15 cellular contexts compared by ENCODE assay signal in the genomic region with DNA sequence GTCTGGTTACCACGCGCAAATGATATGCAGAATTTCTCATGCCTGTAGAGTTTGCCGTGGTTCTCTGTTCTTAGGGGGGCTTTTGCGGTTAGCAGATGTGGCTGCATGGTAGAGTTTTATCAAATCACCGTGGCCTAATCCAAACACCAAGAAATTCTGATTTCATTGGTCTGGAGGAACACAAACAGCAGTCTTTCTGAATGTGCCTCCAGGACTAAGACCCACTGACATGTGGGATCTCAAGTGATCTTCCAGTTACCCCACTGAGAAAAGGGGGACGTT.
DNase-seq lines count a peak whose midpoint lies in the region; ATAC-seq and TF ChIP-seq lines count a peak whose summit lies in the region.
"Had no signal": no experiment of that assay in that cellular context is flagged by ENCODE, and none has a peak within 500 bp of the region (broad histone marks: within the 10 kb centered on the region; RNA-seq: fewer than 3 reads in every experiment).

No MANE protein-coding gene starts in this region.

- H3K4me2 ChIP-seq in DND-41 (ENCODE audit: insufficient read depth, low read length): peak overlapping the region; percentile 20; the same call in 1 of the 2 replicates

- no peaks in the 10 kb centered on the region for H3K27me3 ChIP-seq in DND-41 (ENCODE audit: insufficient read depth, low read length, poor library complexity)
- H3K27me3 ChIP-seq in stomach: peaks cover 0 to 7% (median 0%) of the 10 kb centered on the region in 3 donors
- H3K27me3 ChIP-seq: BE2C had no signal

- H3K4me1 Mint-ChIP-seq in nephron progenitor cell (peaks cover 67% of the 10 kb centered on the region), T-helper 17 cell (peaks cover 8% of the 10 kb centered on the region)
- H3K4me1 Mint-ChIP-seq: CD8-positive, alpha-beta memory T cell had no signal

- no peak for DNase-seq in DND-41
- peak; percentile 57 for DNase-seq in astrocyte of the cerebellum (ENCODE audit: low read depth)
- no peak for DNase-seq in nephron progenitor cell
- DNase-seq in stomach: no peak
- no peak for DNase-seq in AML-193 (lab: John Stamatoyannopoulos, UW)
- no peak for DNase-seq in T-helper 17 cell
- DNase-seq: ACHN; BE2C; Caco-2; CD8-positive, alpha-beta memory T cell; GOT3; H9; IMR-90 had no signal

- in situ Hi-C loops in astrocyte of the cerebellum (cut with HindIII; ENCODE audit: low sequenced_read_pairs): no loop called here

- H3K4me3 Mint-ChIP-seq in nephron progenitor cell (no peak overlapping the region), T-helper 17 cell (no peak overlapping the region)
- H3K4me3 Mint-ChIP-seq: CD8-positive, alpha-beta memory T cell; H9 had no signal

- no peak for TF ChIP-seq POLR2A in stomach (IDR thresholded peaks at IDR 0.05)

- H3K9me3 Mint-ChIP-seq in nephron progenitor cell: peaks cover 4% of the 10 kb centered on the region
- H3K9me3 Mint-ChIP-seq: CD8-positive, alpha-beta memory T cell had no signal

- ATAC-seq in DND-41 (ENCODE audit: insufficient read depth, low read depth): no peak
- no peak for ATAC-seq in HG03571 (IDR thresholded peaks at IDR 0.05; ENCODE audit: unreplicated experiment)
- ATAC-seq in T-helper 17 cell: no peak
- ATAC-seq: GM12878 had no signal

- TF ChIP-seq CTCF in DND-41 (IDR thresholded peaks at IDR 0.05; ENCODE audit: borderline replicate concordance, extremely low read depth, low read length, poor library complexity, severe bottlenecking) (no peak), astrocyte of the cerebellum (IDR thresholded peaks at IDR 0.05; ENCODE audit: low read depth, low read length, missing control alignments) (no peak), nephron progenitor cell (IDR thresholded peaks at IDR 0.05) (no peak), stomach (IDR thresholded peaks at IDR 0.05) (no peak)

- no peaks in the 10 kb centered on the region for H3K36me3 ChIP-seq in DND-41 (ENCODE audit: insufficient read depth, low read length)
- H3K36me3 ChIP-seq in stomach: no peaks in the 10 kb centered on the region
- H3K36me3 ChIP-seq: BE2C had no signal

- H3K4me1 ChIP-seq in DND-41 (ENCODE audit: insufficient read depth, low read length) (peaks cover 35% of the 10 kb centered on the region), stomach (peaks cover 0 to 21% (median 10%) of the 10 kb centered on the region in 4 donors)
- H3K4me1 ChIP-seq: BE2C had no signal

- H3K79me2 ChIP-seq in DND-41 (ENCODE audit: insufficient read depth, low read length): no peaks in the 10 kb centered on the region

- peaks cover 10% of the 10 kb centered on the region for H3K27me3 Mint-ChIP-seq in nephron progenitor cell (ENCODE audit: low read depth, poor library complexity)
- peaks cover 76% of the 10 kb centered on the region for H3K27me3 Mint-ChIP-seq in T-helper 17 cell

- intact Hi-C loops in stomach (cut with DNase I; ENCODE audit: low total_unique reads): loop anchor here (10.0 kb wide), 1 partner anchor 248 kb away; no protein-coding TSS in a partner anchor

- 36 to 49% (median 46%) methylated on average over 6 of the region's 6 CpGs for WGBS in stomach, 5 donors

- H4K20me1 ChIP-seq in DND-41 (ENCODE audit: insufficient read depth, low read length): no peaks in the 10 kb centered on the region

- H3K4me3 ChIP-seq in DND-41 (ENCODE audit: low read depth in 1 of 2, low read length in 2 of 2) (no peak overlapping the region), astrocyte of the cerebellum (ENCODE audit: low read depth, low read length) (no peak overlapping the region), stomach (no peak overlapping the region)
- H3K4me3 ChIP-seq: GM12878 had no signal

- no peak for TF ChIP-seq EP300 in stomach (IDR thresholded peaks at IDR 0.05)

- H3K9me3 ChIP-seq in DND-41 (ENCODE audit: insufficient read depth, low read length, severe bottlenecking) (no peaks in the 10 kb centered on the region), stomach (no peaks in the 10 kb centered on the region), T-helper 17 cell (ENCODE audit: control insufficient read depth, low read length, poor library complexity, severe bottlenecking) (no peaks in the 10 kb centered on the region)
- H3K9me3 ChIP-seq: BE2C, Caco-2 had no signal

- H3K36me3 Mint-ChIP-seq in nephron progenitor cell (ENCODE audit: low read depth): no peaks in the 10 kb centered on the region
- H3K36me3 Mint-ChIP-seq in T-helper 17 cell (ENCODE audit: low read depth): peaks cover 2% of the 10 kb centered on the region
- H3K36me3 Mint-ChIP-seq: CD8-positive, alpha-beta memory T cell had no signal

- H3K27ac ChIP-seq in DND-41 (ENCODE audit: low read length) (no peak overlapping the region; the same call in 1 of the 2 replicates), stomach (no peak overlapping the region)

- H3K9ac ChIP-seq in DND-41 (ENCODE audit: low read depth, low read length): no peak overlapping the region

- no peak overlapping the region for H2AFZ ChIP-seq in DND-41 (ENCODE audit: low read depth, low read length)

- H3K27ac Mint-ChIP-seq in nephron progenitor cell (peak overlapping the region; percentile 22), T-helper 17 cell (no peak overlapping the region)
- H3K27ac Mint-ChIP-seq: CD8-positive, alpha-beta memory T cell had no signal
